Comparison of ENCODE assay signal across 19 cellular contexts in the genomic region with DNA sequence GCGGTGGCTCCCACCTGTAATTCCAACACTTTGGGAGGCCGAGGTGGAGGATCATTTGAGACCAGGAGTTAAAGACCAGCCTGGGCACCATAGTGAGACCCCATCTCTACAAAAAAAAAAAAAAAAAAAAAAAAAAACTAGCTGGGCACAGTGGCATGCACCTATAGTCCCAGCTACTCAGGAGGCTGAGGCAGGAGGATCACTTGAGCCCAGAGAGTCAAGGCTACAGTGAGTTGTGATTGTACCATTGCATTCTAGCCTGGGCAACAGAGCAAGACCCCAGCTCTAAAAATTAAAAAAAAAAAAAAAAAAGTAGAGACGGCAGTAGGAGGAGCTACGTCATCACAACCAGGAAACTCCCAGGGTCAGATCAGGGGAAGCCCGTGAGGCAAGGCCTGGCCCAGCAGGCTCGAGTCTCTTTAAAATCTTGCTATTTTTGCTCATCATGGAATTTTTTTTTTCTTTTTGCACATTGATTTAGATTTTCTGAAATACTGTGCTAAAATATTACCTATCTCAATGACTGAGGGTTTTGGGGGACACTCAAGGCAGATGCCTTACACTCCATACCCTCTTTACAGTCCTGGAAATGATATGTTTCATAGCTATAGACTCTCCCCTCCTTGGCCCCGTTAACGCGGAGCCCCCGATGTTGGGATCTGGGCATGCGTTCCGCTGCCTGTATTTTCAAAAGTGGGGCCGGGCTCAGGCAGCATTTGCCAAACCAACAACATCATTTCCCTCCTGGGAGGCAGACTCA. TPM values are rescaled to one million over a fixed set of nuclear protein-coding genes. Genes with fewer than 3 reads are reported as not detected.
A peak's percentile ranks its signal among the peaks of the same experiment; 100 is the strongest.
DNase-seq lines count a peak whose midpoint lies in the region; ATAC-seq and TF ChIP-seq lines count a peak whose summit lies in the region.
"Had no signal": no experiment of that assay in that cellular context is flagged by ENCODE, and none has a peak within 500 bp of the region (broad histone marks: within the 10 kb centered on the region; RNA-seq: fewer than 3 reads in every experiment).

No MANE protein-coding gene starts in this region.

- CTCF ChIA-PET in activated CD4-positive, alpha-beta memory T cell treated with anti-CD3 and anti-CD28 coated beads, Interleukin-2, amount 10 ng/mL, durations not matched to agents 7 days and 5 days (lab: Charles Lee) = no interaction called here
- CTCF ChIA-PET in PC-9 (lab: Charles Lee) = interaction anchor here (0.6 kb wide), 1 partner anchor 45 kb away, joined by 5 read pairs; no protein-coding TSS in a partner anchor

- no peaks in the 10 kb centered on the region for H3K9me3 ChIP-seq in CD4-positive, CD25-positive, alpha-beta regulatory T cell (ENCODE audit: control insufficient read depth in 2 of 2, low read length in 2 of 2)
- H3K9me3 ChIP-seq in smooth muscle cell (replicated peaks; ENCODE audit: low read depth) = no peaks in the 10 kb centered on the region
- H3K9me3 ChIP-seq in PC-9 (ENCODE audit: insufficient read depth, low read depth) = no peaks in the 10 kb centered on the region
- H3K9me3 ChIP-seq: BE2C, sigmoid colon had no signal

- H3K36me3 ChIP-seq in CD4-positive, CD25-positive, alpha-beta regulatory T cell (ENCODE audit: control insufficient read depth, insufficient read depth, low read length) = peaks cover 78% of the 10 kb centered on the region
- H3K36me3 ChIP-seq in smooth muscle cell (ENCODE audit: low read depth) = peaks cover 17% of the 10 kb centered on the region
- H3K36me3 ChIP-seq in PC-9 (ENCODE audit: low read depth) = peaks cover 16% of the 10 kb centered on the region; the same call in 1 of the 2 replicates

- ATAC-seq in CD4-positive, CD25-positive, alpha-beta regulatory T cell (ENCODE audit: low read depth in 2 of 2) = no peak

- H3K4me2 ChIP-seq in smooth muscle cell (no peak overlapping the region), PC-9 (no peak overlapping the region)

- H3K4me3 ChIP-seq in CD4-positive, CD25-positive, alpha-beta regulatory T cell (ENCODE audit: low read depth, low read length) = no peak overlapping the region
- H3K4me3 ChIP-seq in GM12865 (ENCODE audit: low read depth, low read length) = no peak overlapping the region
- H3K4me3 ChIP-seq in smooth muscle cell = no peak overlapping the region
- H3K4me3 ChIP-seq in PC-9 = no peak overlapping the region
- H3K4me3 ChIP-seq: sigmoid colon had no signal

- no peaks in the 10 kb centered on the region for H3K27me3 ChIP-seq in CD4-positive, CD25-positive, alpha-beta regulatory T cell (ENCODE audit: control insufficient read depth, insufficient read depth, low read length)
- H3K27me3 ChIP-seq in smooth muscle cell (ENCODE audit: low read depth) = no peaks in the 10 kb centered on the region
- no peaks in the 10 kb centered on the region for H3K27me3 ChIP-seq in PC-9 (ENCODE audit: insufficient read depth, low read depth)
- H3K27me3 ChIP-seq: BE2C, sigmoid colon had no signal

- intact Hi-C loops in PC-9 (cut with micrococcal nuclease; ENCODE audit: unreplicated experiment) = no loop called here

- POLR2A ChIA-PET in activated CD4-positive, alpha-beta memory T cell treated with anti-CD3 and anti-CD28 coated beads, Interleukin-2, amount 10 ng/mL, durations not matched to agents 7 days and 5 days (lab: Charles Lee) = interaction anchor here (1.3 kb wide), 1 partner anchor 94 kb away, joined by 4 read pairs; no protein-coding TSS in a partner anchor
- POLR2A ChIA-PET in PC-9 (lab: Charles Lee; ENCODE audit: unreplicated experiment) = no interaction called here

- 97% methylated on average over 13 of the region's 13 CpGs for WGBS in smooth muscle cell (ENCODE audit: low lambda C conversion rate)

- H3K27ac Mint-ChIP-seq in CD4-positive, CD25-positive, alpha-beta regulatory T cell = peak overlapping the region in 2 of 3 donors; percentile 26 to 64
- H3K27ac Mint-ChIP-seq in activated CD4-positive, alpha-beta memory T cell treated with anti-CD3 and anti-CD28 coated beads, Interleukin-2, amount 10 ng/mL, durations not matched to agents 7 days and 5 days = peak overlapping the region; percentile 21
- no peak overlapping the region for H3K27ac Mint-ChIP-seq in glutamatergic neuron (ENCODE audit: unreplicated experiment)
- H3K27ac Mint-ChIP-seq: mesothelial cell of epicardium had no signal

- peak overlapping the region in 1 of 4 donors; percentile 73 for H3K4me3 Mint-ChIP-seq in CD4-positive, CD25-positive, alpha-beta regulatory T cell
- no peak overlapping the region for H3K4me3 Mint-ChIP-seq in activated CD4-positive, alpha-beta memory T cell treated with anti-CD3 and anti-CD28 coated beads, Interleukin-2, amount 10 ng/mL, durations not matched to agents 7 days and 5 days
- no peak overlapping the region for H3K4me3 Mint-ChIP-seq in glutamatergic neuron (ENCODE audit: unreplicated experiment)
- H3K4me3 Mint-ChIP-seq: mesothelial cell of epicardium had no signal

- peak overlapping the region; percentile 24 for H3K27ac ChIP-seq in CD4-positive, CD25-positive, alpha-beta regulatory T cell (ENCODE audit: insufficient read depth, low read length, poor library complexity, severe bottlenecking)
- H3K27ac ChIP-seq in smooth muscle cell (ENCODE audit: low read depth) (no peak overlapping the region), PC-9 (no peak overlapping the region)
- H3K27ac ChIP-seq: sigmoid colon had no signal

- no peaks in the 10 kb centered on the region for H3K4me1 ChIP-seq in CD4-positive, CD25-positive, alpha-beta regulatory T cell (ENCODE audit: control insufficient read depth, insufficient read depth, low read length, poor library complexity, severe bottlenecking)
- H3K4me1 ChIP-seq in smooth muscle cell (ENCODE audit: low read depth) (no peaks in the 10 kb centered on the region), PC-9 (replicated peaks; ENCODE audit: insufficient read depth) (peaks cover 11% of the 10 kb centered on the region)
- H3K4me1 ChIP-seq: BE2C, sigmoid colon had no signal

- peaks cover 0 to 2% (median 0%) of the 10 kb centered on the region in 4 donors for H3K4me1 Mint-ChIP-seq in CD4-positive, CD25-positive, alpha-beta regulatory T cell
- peaks cover 17% of the 10 kb centered on the region for H3K4me1 Mint-ChIP-seq in activated CD4-positive, alpha-beta memory T cell treated with anti-CD3 and anti-CD28 coated beads, Interleukin-2, amount 10 ng/mL, durations not matched to agents 7 days and 5 days
- H3K4me1 Mint-ChIP-seq in glutamatergic neuron (ENCODE audit: low read depth, unreplicated experiment) = no peaks in the 10 kb centered on the region
- H3K4me1 Mint-ChIP-seq: mesothelial cell of epicardium had no signal

- H3K9me2 ChIP-seq in PC-9 (ENCODE audit: insufficient read depth) = no peaks in the 10 kb centered on the region

- TF ChIP-seq CTCF in GM12865 (IDR thresholded peaks at IDR 0.05; ENCODE audit: insufficient read depth, low read depth, low read length, missing control alignments) (no peak), smooth muscle cell (IDR thresholded peaks at IDR 0.05; ENCODE audit: borderline replicate concordance, insufficient read depth, poor library complexity, severe bottlenecking) (no peak), PC-9 (conservative IDR thresholded peaks at IDR 0.05) (no peak), glutamatergic neuron (IDR thresholded peaks at IDR 0.05; ENCODE audit: partially characterized antibody, unreplicated experiment) (no peak)

- no peaks in the 10 kb centered on the region for H4K20me1 ChIP-seq in smooth muscle cell (ENCODE audit: low read depth)
- H4K20me1 ChIP-seq in PC-9 (ENCODE audit: insufficient read depth) = no peaks in the 10 kb centered on the region

- DNase-seq in CD4-positive, CD25-positive, alpha-beta regulatory T cell = peak in 1 of 3 donors; percentile 11
- peak; percentile 67 for DNase-seq in GM12865 (ENCODE audit: low read depth)
- DNase-seq in activated CD4-positive, alpha-beta memory T cell treated with anti-CD3 and anti-CD28 coated beads, Interleukin-2, amount 10 ng/mL, durations not matched to agents 7 days and 5 days = no peak
- DNase-seq in iris pigment epithelial cell (ENCODE audit: low read depth) = peak; percentile 15
- DNase-seq in smooth muscle cell (lab: John Stamatoyannopoulos, UW; ENCODE audit: unreplicated experiment) = no peak
- DNase-seq in activated effector memory CD4-positive, alpha-beta T cell treated with Interleukin-2 at 50 U/mL for 16 hours = no peak
- no peak for DNase-seq in PC-9
- DNase-seq in glutamatergic neuron = no peak
- DNase-seq: activated CD8-positive, alpha-beta memory T cell treated with anti-CD3 and anti-CD28 coated beads, Interleukin-2, amount 50 U/mL, for 48 hours; amygdala; BE2C; DMS53; islet precursor cell; NCI-H187; NCI-H446 treated with DMSO at 0.1 percent for 48 hours; nucleus accumbens; sigmoid colon; stimulated activated naive CD4-positive, alpha-beta T cell treated with Interleukin-2 at 50 U/mL for 16 hours had no signal

- H3F3A ChIP-seq in smooth muscle cell (ENCODE audit: low read depth) (no peaks in the 10 kb centered on the region), PC-9 (ENCODE audit: insufficient read depth, low read depth) (peaks cover 14% of the 10 kb centered on the region; the same call in 1 of the 2 replicates)

- BruUV-seq in PC-9 (replicated peaks; lab: Mats Ljungman, UMichigan) = no TSS peak

- H3K36me3 Mint-ChIP-seq in CD4-positive, CD25-positive, alpha-beta regulatory T cell = peaks cover 26% of the 10 kb centered on the region
- peaks cover 48% of the 10 kb centered on the region for H3K36me3 Mint-ChIP-seq in activated CD4-positive, alpha-beta memory T cell treated with anti-CD3 and anti-CD28 coated beads, Interleukin-2, amount 10 ng/mL, durations not matched to agents 7 days and 5 days (ENCODE audit: low read depth)
- H3K36me3 Mint-ChIP-seq in glutamatergic neuron (ENCODE audit: unreplicated experiment) = no peaks in the 10 kb centered on the region

- H3K9ac ChIP-seq in smooth muscle cell (ENCODE audit: low read depth) = no peak overlapping the region

- no peaks in the 10 kb centered on the region for H3K79me2 ChIP-seq in smooth muscle cell (ENCODE audit: low read depth)
- no peaks in the 10 kb centered on the region for H3K79me2 ChIP-seq in PC-9 (ENCODE audit: low read depth)

- no peak overlapping the region for H2AFZ ChIP-seq in smooth muscle cell (ENCODE audit: low read depth)
- no peak overlapping the region for H2AFZ ChIP-seq in PC-9

- H3K27me3 Mint-ChIP-seq in CD4-positive, CD25-positive, alpha-beta regulatory T cell = no peaks in the 10 kb centered on the region
- no peaks in the 10 kb centered on the region for H3K27me3 Mint-ChIP-seq in activated CD4-positive, alpha-beta memory T cell treated with anti-CD3 and anti-CD28 coated beads, Interleukin-2, amount 10 ng/mL, durations not matched to agents 7 days and 5 days
- peaks cover 2% of the 10 kb centered on the region for H3K27me3 Mint-ChIP-seq in glutamatergic neuron (ENCODE audit: unreplicated experiment)

- H3K9me3 Mint-ChIP-seq in CD4-positive, CD25-positive, alpha-beta regulatory T cell = peaks cover 0 to 2% (median 0%) of the 10 kb centered on the region in 7 donors
- H3K9me3 Mint-ChIP-seq in activated CD4-positive, alpha-beta memory T cell treated with anti-CD3 and anti-CD28 coated beads, Interleukin-2, amount 10 ng/mL, durations not matched to agents 7 days and 5 days = no peaks in the 10 kb centered on the region
- H3K9me3 Mint-ChIP-seq in glutamatergic neuron (ENCODE audit: unreplicated experiment) = no peaks in the 10 kb centered on the region
- H3K9me3 Mint-ChIP-seq: mesothelial cell of epicardium had no signal

RNA-seq across cellular contexts. Expression of a gene that starts 44.4 kb away (rescaled TPM):
- 27.1 TPM for total RNA-seq in CD4-positive, CD25-positive, alpha-beta regulatory T cell
- polyA plus RNA-seq in CD4-positive, CD25-positive, alpha-beta regulatory T cell = 10 to 100 TPM; 43.9 to 53.7 (median 50.1) TPM
- total RNA-seq in activated CD4-positive, alpha-beta memory T cell treated with anti-CD3 and anti-CD28 coated beads, Interleukin-2, amount 10 ng/mL, durations not matched to agents 7 days and 5 days = 10 to 100 TPM; 19.9 to 20.4 TPM
- total RNA-seq in smooth muscle cell (12.8 and 16.4 TPM in 2 replicates), PC-9 (2021) (19.8 and 22.5 TPM in 2 replicates), glutamatergic neuron (ENCODE audit: unreplicated experiment) (14.9 TPM)
- polyA plus RNA-seq in smooth muscle cell = 28.8 and 45.4 TPM in 2 replicates

RNA-seq across cellular contexts. Expression of a gene that starts 55.3 kb away (rescaled TPM):
- total RNA-seq in CD4-positive, CD25-positive, alpha-beta regulatory T cell = 23.3 TPM
- 10 to 100 TPM; 34.0 to 51.0 (median 47.1) TPM for polyA plus RNA-seq in CD4-positive, CD25-positive, alpha-beta regulatory T cell
- 10 to 100 TPM; 20.9 to 22.6 TPM for total RNA-seq in activated CD4-positive, alpha-beta memory T cell treated with anti-CD3 and anti-CD28 coated beads, Interleukin-2, amount 10 ng/mL, durations not matched to agents 7 days and 5 days
- total RNA-seq in smooth muscle cell (2.9 and 3.2 TPM in 2 replicates), PC-9 (2021) (30.6 and 34.5 TPM in 2 replicates), glutamatergic neuron (ENCODE audit: unreplicated experiment) (23.4 TPM)
- 34.9 and 41.3 TPM in 2 replicates for polyA plus RNA-seq in smooth muscle cell

Comparison
In these comparisons a context has a peak if more than half of its experiments do, and no peak if none do; other contexts are left out.
1. DNase-seq: peak in GM12865 (single experiment) and iris pigment epithelial cell (single experiment); none in activated CD4-positive, alpha-beta memory T cell treated with anti-CD3 and anti-CD28 coated beads, Interleukin-2, amount 10 ng/mL, durations not matched to agents 7 days and 5 days (single experiment), smooth muscle cell (single experiment), activated effector memory CD4-positive, alpha-beta T cell treated with Interleukin-2 at 50 U/mL for 16 hours (single experiment), PC-9 (0 of 2) and glutamatergic neuron (single experiment).